In the genomic region with DNA sequence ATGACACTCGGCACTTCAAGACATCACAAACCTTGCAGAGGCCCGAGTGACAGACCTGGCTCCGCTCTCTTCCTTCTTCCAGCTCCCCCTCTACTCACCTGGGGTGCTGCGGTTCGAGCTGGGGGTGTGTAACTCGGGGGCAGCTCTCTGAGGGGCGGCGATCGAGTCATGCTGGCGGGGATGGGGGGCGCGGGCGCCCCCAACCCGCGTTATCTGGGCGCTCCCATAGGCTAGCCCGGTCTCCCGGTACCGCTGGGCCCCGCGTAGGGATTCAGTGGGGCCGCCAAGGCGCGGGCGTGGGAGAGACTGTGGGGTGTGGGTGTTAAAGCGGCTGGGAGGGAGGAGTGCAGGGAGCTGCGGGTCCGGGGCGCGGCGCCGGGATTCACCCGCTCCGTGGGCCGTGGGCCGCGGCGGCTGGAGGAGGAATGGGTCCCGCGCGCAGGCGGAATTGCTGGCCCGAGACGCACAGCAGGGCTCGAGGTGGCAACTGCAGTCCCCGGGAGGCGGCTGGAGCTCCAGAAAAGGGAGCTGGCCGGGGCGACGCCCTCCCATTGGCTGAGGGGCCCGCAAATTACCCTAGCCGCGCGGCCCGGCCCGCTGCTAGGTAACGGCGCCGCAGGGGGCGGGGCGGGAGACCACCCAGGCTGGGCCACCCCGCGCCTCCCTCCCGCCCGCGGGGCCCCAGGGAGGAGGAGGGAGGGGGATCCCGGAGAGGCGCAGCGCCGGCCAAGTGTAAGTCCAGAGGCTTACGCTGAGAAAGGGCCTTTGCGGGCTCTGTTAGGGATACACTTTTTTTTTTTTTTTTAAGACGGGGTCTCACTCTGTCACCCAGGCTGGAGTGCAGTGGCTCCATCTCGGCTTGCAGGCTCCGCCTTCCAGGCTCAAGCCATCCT, we compare ENCODE assay signal across 1 cellular context.
TF ChIP-seq lines count a peak whose summit lies in the region.

A gene with protein sequence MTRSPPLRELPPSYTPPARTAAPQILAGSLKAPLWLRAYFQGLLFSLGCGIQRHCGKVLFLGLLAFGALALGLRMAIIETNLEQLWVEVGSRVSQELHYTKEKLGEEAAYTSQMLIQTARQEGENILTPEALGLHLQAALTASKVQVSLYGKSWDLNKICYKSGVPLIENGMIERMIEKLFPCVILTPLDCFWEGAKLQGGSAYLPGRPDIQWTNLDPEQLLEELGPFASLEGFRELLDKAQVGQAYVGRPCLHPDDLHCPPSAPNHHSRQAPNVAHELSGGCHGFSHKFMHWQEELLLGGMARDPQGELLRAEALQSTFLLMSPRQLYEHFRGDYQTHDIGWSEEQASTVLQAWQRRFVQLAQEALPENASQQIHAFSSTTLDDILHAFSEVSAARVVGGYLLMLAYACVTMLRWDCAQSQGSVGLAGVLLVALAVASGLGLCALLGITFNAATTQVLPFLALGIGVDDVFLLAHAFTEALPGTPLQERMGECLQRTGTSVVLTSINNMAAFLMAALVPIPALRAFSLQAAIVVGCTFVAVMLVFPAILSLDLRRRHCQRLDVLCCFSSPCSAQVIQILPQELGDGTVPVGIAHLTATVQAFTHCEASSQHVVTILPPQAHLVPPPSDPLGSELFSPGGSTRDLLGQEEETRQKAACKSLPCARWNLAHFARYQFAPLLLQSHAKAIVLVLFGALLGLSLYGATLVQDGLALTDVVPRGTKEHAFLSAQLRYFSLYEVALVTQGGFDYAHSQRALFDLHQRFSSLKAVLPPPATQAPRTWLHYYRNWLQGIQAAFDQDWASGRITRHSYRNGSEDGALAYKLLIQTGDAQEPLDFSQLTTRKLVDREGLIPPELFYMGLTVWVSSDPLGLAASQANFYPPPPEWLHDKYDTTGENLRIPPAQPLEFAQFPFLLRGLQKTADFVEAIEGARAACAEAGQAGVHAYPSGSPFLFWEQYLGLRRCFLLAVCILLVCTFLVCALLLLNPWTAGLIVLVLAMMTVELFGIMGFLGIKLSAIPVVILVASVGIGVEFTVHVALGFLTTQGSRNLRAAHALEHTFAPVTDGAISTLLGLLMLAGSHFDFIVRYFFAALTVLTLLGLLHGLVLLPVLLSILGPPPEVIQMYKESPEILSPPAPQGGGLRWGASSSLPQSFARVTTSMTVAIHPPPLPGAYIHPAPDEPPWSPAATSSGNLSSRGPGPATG (minus strand): TSS at position 491 of the 893 bp plus-strand sequence. CDS start 321 bp downstream, at position 170.

TF ChIP-seq in K562, 482 proteins besides CTCF, POLR2A, EP300 and RAD21 (continued from another document):
- TF ChIP-seq ZNF354B (CRISPR knock-in tag; IDR thresholded peaks at IDR 0.05): no peak
- no peak for TF ChIP-seq HMG20A (CRISPR knock-in tag; conservative IDR thresholded peaks at IDR 0.05)
- TF ChIP-seq, protein P1, sequence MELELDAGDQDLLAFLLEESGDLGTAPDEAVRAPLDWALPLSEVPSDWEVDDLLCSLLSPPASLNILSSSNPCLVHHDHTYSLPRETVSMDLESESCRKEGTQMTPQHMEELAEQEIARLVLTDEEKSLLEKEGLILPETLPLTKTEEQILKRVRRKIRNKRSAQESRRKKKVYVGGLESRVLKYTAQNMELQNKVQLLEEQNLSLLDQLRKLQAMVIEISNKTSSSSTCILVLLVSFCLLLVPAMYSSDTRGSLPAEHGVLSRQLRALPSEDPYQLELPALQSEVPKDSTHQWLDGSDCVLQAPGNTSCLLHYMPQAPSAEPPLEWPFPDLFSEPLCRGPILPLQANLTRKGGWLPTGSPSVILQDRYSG (tag; conservative IDR thresholded peaks at IDR 0.05; ENCODE audit: low read depth): no peak
- TF ChIP-seq HNRNPL (IDR thresholded peaks at IDR 0.05; ENCODE audit: low read depth, low read length): no peak
- no peak for TF ChIP-seq ZNF764 (CRISPR knock-in tag; IDR thresholded peaks at IDR 0.05; ENCODE audit: low read depth)
- peak; percentile 42 to 76 for TF ChIP-seq MAZ (CRISPR knock-in tag; conservative IDR thresholded peaks at IDR 0.05 in 1 of 2, IDR thresholded peaks at IDR 0.05 in 1 of 2)
- no peak for TF ChIP-seq SMARCE1 (IDR thresholded peaks at IDR 0.05)
- TF ChIP-seq SNRNP70 (optimal IDR thresholded peaks at IDR 0.05; ENCODE audit: low read depth, low read length): no peak
- TF ChIP-seq ZNF282 (CRISPR knock-in tag; IDR thresholded peaks at IDR 0.05): peak; percentile 74; the same call in 1 of the 2 replicates
- TF ChIP-seq SP1 (CRISPR knock-in tag; IDR thresholded peaks at IDR 0.05): peak; percentile 50; the same call in 1 of the 2 replicates
- TF ChIP-seq, protein P2, sequence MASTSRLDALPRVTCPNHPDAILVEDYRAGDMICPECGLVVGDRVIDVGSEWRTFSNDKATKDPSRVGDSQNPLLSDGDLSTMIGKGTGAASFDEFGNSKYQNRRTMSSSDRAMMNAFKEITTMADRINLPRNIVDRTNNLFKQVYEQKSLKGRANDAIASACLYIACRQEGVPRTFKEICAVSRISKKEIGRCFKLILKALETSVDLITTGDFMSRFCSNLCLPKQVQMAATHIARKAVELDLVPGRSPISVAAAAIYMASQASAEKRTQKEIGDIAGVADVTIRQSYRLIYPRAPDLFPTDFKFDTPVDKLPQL (IDR thresholded peaks at IDR 0.05; ENCODE audit: extremely low read depth, insufficient read length): no peak
- TF ChIP-seq, protein P3, sequence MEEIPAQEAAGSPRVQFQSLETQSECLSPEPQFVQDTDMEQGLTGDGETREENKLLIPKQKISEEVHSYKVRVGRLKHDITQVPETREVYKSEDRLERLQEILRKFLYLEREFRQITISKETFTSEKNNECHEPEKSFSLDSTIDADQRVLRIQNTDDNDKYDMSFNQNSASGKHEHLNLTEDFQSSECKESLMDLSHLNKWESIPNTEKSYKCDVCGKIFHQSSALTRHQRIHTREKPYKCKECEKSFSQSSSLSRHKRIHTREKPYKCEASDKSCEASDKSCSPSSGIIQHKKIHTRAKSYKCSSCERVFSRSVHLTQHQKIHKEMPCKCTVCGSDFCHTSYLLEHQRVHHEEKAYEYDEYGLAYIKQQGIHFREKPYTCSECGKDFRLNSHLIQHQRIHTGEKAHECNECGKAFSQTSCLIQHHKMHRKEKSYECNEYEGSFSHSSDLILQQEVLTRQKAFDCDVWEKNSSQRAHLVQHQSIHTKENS (CRISPR knock-in tag; IDR thresholded peaks at IDR 0.05): no peak
- TF ChIP-seq, protein P4, sequence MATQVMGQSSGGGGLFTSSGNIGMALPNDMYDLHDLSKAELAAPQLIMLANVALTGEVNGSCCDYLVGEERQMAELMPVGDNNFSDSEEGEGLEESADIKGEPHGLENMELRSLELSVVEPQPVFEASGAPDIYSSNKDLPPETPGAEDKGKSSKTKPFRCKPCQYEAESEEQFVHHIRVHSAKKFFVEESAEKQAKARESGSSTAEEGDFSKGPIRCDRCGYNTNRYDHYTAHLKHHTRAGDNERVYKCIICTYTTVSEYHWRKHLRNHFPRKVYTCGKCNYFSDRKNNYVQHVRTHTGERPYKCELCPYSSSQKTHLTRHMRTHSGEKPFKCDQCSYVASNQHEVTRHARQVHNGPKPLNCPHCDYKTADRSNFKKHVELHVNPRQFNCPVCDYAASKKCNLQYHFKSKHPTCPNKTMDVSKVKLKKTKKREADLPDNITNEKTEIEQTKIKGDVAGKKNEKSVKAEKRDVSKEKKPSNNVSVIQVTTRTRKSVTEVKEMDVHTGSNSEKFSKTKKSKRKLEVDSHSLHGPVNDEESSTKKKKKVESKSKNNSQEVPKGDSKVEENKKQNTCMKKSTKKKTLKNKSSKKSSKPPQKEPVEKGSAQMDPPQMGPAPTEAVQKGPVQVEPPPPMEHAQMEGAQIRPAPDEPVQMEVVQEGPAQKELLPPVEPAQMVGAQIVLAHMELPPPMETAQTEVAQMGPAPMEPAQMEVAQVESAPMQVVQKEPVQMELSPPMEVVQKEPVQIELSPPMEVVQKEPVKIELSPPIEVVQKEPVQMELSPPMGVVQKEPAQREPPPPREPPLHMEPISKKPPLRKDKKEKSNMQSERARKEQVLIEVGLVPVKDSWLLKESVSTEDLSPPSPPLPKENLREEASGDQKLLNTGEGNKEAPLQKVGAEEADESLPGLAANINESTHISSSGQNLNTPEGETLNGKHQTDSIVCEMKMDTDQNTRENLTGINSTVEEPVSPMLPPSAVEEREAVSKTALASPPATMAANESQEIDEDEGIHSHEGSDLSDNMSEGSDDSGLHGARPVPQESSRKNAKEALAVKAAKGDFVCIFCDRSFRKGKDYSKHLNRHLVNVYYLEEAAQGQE (CRISPR knock-in tag; IDR thresholded peaks at IDR 0.05; ENCODE audit: low read depth): peak; percentile 18; the same call in 1 of the 2 replicates
- no peak for TF ChIP-seq GTF2E2 (tag; IDR thresholded peaks at IDR 0.05)
- TF ChIP-seq, protein P5, sequence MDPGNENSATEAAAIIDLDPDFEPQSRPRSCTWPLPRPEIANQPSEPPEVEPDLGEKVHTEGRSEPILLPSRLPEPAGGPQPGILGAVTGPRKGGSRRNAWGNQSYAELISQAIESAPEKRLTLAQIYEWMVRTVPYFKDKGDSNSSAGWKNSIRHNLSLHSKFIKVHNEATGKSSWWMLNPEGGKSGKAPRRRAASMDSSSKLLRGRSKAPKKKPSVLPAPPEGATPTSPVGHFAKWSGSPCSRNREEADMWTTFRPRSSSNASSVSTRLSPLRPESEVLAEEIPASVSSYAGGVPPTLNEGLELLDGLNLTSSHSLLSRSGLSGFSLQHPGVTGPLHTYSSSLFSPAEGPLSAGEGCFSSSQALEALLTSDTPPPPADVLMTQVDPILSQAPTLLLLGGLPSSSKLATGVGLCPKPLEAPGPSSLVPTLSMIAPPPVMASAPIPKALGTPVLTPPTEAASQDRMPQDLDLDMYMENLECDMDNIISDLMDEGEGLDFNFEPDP (CRISPR knock-in tag; IDR thresholded peaks at IDR 0.05): no peak
- TF ChIP-seq, protein P6, sequence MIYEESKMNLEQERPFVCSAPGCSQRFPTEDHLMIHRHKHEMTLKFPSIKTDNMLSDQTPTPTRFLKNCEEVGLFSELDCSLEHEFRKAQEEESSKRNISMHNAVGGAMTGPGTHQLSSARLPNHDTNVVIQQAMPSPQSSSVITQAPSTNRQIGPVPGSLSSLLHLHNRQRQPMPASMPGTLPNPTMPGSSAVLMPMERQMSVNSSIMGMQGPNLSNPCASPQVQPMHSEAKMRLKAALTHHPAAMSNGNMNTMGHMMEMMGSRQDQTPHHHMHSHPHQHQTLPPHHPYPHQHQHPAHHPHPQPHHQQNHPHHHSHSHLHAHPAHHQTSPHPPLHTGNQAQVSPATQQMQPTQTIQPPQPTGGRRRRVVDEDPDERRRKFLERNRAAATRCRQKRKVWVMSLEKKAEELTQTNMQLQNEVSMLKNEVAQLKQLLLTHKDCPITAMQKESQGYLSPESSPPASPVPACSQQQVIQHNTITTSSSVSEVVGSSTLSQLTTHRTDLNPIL (CRISPR knock-in tag; IDR thresholded peaks at IDR 0.05): no peak
- no peak for TF ChIP-seq GTF2F1 (IDR thresholded peaks at IDR 0.05; ENCODE audit: low read depth, low read length)
- TF ChIP-seq FUS (optimal IDR thresholded peaks at IDR 0.05; ENCODE audit: low read depth, low read length): peak; percentile 29
- peak; percentile 36; the same call in 1 of the 2 replicates for TF ChIP-seq CTBP1 (IDR thresholded peaks at IDR 0.05; ENCODE audit: borderline replicate concordance)
- TF ChIP-seq POLR2B (IDR thresholded peaks at IDR 0.05; ENCODE audit: low read depth, partially characterized antibody): no peak
- no peak for TF ChIP-seq TBL1XR1 (IDR thresholded peaks at IDR 0.05; ENCODE audit: low read length in 2 of 2)
- TF ChIP-seq, protein P7, sequence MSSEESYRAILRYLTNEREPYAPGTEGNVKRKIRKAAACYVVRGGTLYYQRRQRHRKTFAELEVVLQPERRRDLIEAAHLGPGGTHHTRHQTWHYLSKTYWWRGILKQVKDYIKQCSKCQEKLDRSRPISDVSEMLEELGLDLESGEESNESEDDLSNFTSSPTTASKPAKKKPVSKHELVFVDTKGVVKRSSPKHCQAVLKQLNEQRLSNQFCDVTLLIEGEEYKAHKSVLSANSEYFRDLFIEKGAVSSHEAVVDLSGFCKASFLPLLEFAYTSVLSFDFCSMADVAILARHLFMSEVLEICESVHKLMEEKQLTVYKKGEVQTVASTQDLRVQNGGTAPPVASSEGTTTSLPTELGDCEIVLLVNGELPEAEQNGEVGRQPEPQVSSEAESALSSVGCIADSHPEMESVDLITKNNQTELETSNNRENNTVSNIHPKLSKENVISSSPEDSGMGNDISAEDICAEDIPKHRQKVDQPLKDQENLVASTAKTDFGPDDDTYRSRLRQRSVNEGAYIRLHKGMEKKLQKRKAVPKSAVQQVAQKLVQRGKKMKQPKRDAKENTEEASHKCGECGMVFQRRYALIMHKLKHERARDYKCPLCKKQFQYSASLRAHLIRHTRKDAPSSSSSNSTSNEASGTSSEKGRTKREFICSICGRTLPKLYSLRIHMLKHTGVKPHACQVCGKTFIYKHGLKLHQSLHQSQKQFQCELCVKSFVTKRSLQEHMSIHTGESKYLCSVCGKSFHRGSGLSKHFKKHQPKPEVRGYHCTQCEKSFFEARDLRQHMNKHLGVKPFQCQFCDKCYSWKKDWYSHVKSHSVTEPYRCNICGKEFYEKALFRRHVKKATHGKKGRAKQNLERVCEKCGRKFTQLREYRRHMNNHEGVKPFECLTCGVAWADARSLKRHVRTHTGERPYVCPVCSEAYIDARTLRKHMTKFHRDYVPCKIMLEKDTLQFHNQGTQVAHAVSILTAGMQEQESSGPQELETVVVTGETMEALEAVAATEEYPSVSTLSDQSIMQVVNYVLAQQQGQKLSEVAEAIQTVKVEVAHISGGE (CRISPR knock-in tag; IDR thresholded peaks at IDR 0.05): no peak
- TF ChIP-seq RCOR1 (IDR thresholded peaks at IDR 0.05; ENCODE audit: borderline replicate concordance in 1 of 2, low read depth in 2 of 2, low read length in 2 of 2): 0 out of 4 replicates have a peak, but pooled peaks of 1 of the 2 experiments have one; percentile 1
- TF ChIP-seq CBFA2T3 (IDR thresholded peaks at IDR 0.05): no peak
- TF ChIP-seq KAT7 (CRISPR knock-in tag; IDR thresholded peaks at IDR 0.05; ENCODE audit: borderline replicate concordance): no peak
